16 cellular contexts compared by ENCODE assay signal in the genomic region with DNA sequence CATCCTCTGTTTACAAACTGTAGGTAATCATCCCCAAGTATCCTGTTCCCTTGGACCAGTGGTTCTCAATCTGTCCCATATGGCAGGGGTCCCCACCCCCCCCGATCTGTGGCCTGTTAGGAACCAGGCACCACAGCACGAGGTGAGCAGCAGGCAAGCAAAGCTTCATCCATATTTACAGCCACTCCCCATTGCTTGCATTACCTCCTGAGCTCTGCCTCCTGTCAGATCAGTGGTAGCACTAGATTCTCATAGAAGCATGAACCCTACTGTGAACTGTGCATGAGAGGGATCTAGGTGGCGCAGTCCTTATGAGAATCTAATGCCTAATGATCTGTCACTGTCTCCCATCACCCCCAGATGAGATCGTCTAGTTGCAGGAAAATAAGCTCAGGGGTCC. TPM values are rescaled to one million over a fixed set of nuclear protein-coding genes. Genes with fewer than 3 reads are reported as not detected.
DNase-seq lines count a peak whose midpoint lies in the region; ATAC-seq and TF ChIP-seq lines count a peak whose summit lies in the region.
"Had no signal": no experiment of that assay in that cellular context is flagged by ENCODE, and none has a peak within 500 bp of the region (broad histone marks: within the 10 kb centered on the region; RNA-seq: fewer than 3 reads in every experiment).

No MANE protein-coding gene starts in this region.

- H3K79me1 ChIP-seq in mesendoderm (ENCODE audit: low read length), result no peaks in the 10 kb centered on the region

- no peaks in the 10 kb centered on the region for H3F3A ChIP-seq in Loucy (ENCODE audit: low read depth)

- peak overlapping the region; percentile 54 for H2AFZ ChIP-seq in Loucy (ENCODE audit: low read length)
- H2AFZ ChIP-seq: GM23248 had no signal

- H3K4me1 ChIP-seq in Loucy (ENCODE audit: insufficient read depth, low read length, poor library complexity, severe bottlenecking) (peaks cover 10% of the 10 kb centered on the region), mesendoderm (ENCODE audit: control insufficient read depth, low read depth, low read length) (no peaks in the 10 kb centered on the region)

- H3K27ac Mint-ChIP-seq in mesothelial cell of epicardium, result peak overlapping the region; percentile 63
- H3K27ac Mint-ChIP-seq: CD4-positive, alpha-beta memory T cell had no signal

- H2BK15ac ChIP-seq in mesendoderm (replicated peaks; ENCODE audit: low read depth), result no peak overlapping the region

- no peaks in the 10 kb centered on the region for H4K20me1 ChIP-seq in Loucy (ENCODE audit: insufficient read depth, low read length, poor library complexity, severe bottlenecking)

- H3K4me1 Mint-ChIP-seq in mesothelial cell of epicardium, result peaks cover 30% of the 10 kb centered on the region
- H3K4me1 Mint-ChIP-seq: CD4-positive, alpha-beta memory T cell had no signal

- no peak overlapping the region for H2BK120ac ChIP-seq in mesendoderm (ENCODE audit: low read depth, low read length)

- no peaks in the 10 kb centered on the region for H3K27me3 ChIP-seq in Loucy (ENCODE audit: insufficient read depth, low read length, poor library complexity, severe bottlenecking)
- no peaks in the 10 kb centered on the region for H3K27me3 ChIP-seq in mesendoderm (ENCODE audit: insufficient read depth, low read length, poor library complexity)

- H3K9me2 ChIP-seq in Loucy (replicated peaks; ENCODE audit: low read depth, low read length), result no peaks in the 10 kb centered on the region

- H3K56ac ChIP-seq in mesendoderm (ENCODE audit: low read length), result no peak overlapping the region

- H3K4me2 ChIP-seq in Loucy (ENCODE audit: low read depth, low read length, poor library complexity, severe bottlenecking) (no peak overlapping the region), mesendoderm (ENCODE audit: low read length) (no peak overlapping the region)

- no peak overlapping the region for H3K4me3 Mint-ChIP-seq in mesothelial cell of epicardium
- H3K4me3 Mint-ChIP-seq: CD4-positive, alpha-beta memory T cell had no signal

- no peak overlapping the region for H3K18ac ChIP-seq in mesendoderm (ENCODE audit: low read length)

- no peak overlapping the region for H3K23ac ChIP-seq in mesendoderm (ENCODE audit: low read length)

- H3K9me3 ChIP-seq in Loucy (ENCODE audit: insufficient read depth, low read depth, low read length), result no peaks in the 10 kb centered on the region

- no peak overlapping the region for H3K4ac ChIP-seq in mesendoderm (ENCODE audit: low read depth, low read length)

- peaks cover 6% of the 10 kb centered on the region for H3K36me3 Mint-ChIP-seq in mesothelial cell of epicardium
- H3K36me3 Mint-ChIP-seq: CD4-positive, alpha-beta memory T cell had no signal

- no peak overlapping the region for H3K27ac ChIP-seq in mesendoderm (ENCODE audit: low read depth, low read length)
- H3K27ac ChIP-seq: GM23248 had no signal

- ATAC-seq in HG02763 (IDR thresholded peaks at IDR 0.05; ENCODE audit: unreplicated experiment), result no peak
- ATAC-seq: HCT116 had no signal

- H3K4me3 ChIP-seq in Loucy (ENCODE audit: low read length, poor library complexity, severe bottlenecking), result no peak overlapping the region
- no peak overlapping the region for H3K4me3 ChIP-seq in mesendoderm (ENCODE audit: low read length)
- H3K4me3 ChIP-seq: GM23248 had no signal

- H3K36me3 ChIP-seq in Loucy (ENCODE audit: insufficient read depth, low read length) (no peaks in the 10 kb centered on the region), mesendoderm (ENCODE audit: control insufficient read depth, insufficient read depth, low read length) (no peaks in the 10 kb centered on the region)

- no peak overlapping the region for H3K9ac ChIP-seq in Loucy (ENCODE audit: low read depth, low read length, poor library complexity, severe bottlenecking)
- no peak overlapping the region for H3K9ac ChIP-seq in mesendoderm (ENCODE audit: low read length)
- H3K9ac ChIP-seq: GM23248 had no signal

- H2AK5ac ChIP-seq in mesendoderm (ENCODE audit: low read length), result no peak overlapping the region

- TF ChIP-seq CTCF in Loucy (conservative IDR thresholded peaks at IDR 0.05; ENCODE audit: low read length) (no peak), mesothelial cell of epicardium (IDR thresholded peaks at IDR 0.05; ENCODE audit: unreplicated experiment) (no peak)

- peak; percentile 42 for DNase-seq in NCI-H2171 treated with DMSO at 0.1 percent for 48 hours (lab: John Stamatoyannopoulos, UW)
- no peak for DNase-seq in NCI-H2171 (lab: John Stamatoyannopoulos, UW)
- DNase-seq in mesothelial cell of epicardium (ENCODE audit: low spot score in 2 of 2, unreplicated experiment in 2 of 2), result no peak
- no peak for DNase-seq in mesendoderm
- no peak for DNase-seq in DMS153 (lab: John Stamatoyannopoulos, UW)
- DNase-seq: 8988T; ACHN; C1 segment of cervical spinal cord; CD4-positive, alpha-beta memory T cell; DMS53; GM23248; IMR-90; KG1 had no signal

- H3K27me3 Mint-ChIP-seq in mesothelial cell of epicardium (ENCODE audit: low read depth), result peaks cover 2% of the 10 kb centered on the region

- H3K79me2 ChIP-seq in Loucy (ENCODE audit: insufficient read depth, low read length) (no peaks in the 10 kb centered on the region), mesendoderm (ENCODE audit: control insufficient read depth, insufficient read depth, low read length) (no peaks in the 10 kb centered on the region)

- no peak overlapping the region for H4K8ac ChIP-seq in mesendoderm (ENCODE audit: low read depth, low read length)

- peaks cover 3% of the 10 kb centered on the region for H3K9me3 Mint-ChIP-seq in mesothelial cell of epicardium
- H3K9me3 Mint-ChIP-seq: CD4-positive, alpha-beta memory T cell had no signal

- no peak overlapping the region for H4K5ac ChIP-seq in mesendoderm (ENCODE audit: low read length)

- WGBS in mesendoderm (ENCODE audit: extremely low coverage, insufficient coverage, low lambda C conversion rate), result no CpG with 5 or more reads among the region's 4 CpGs

- no peak overlapping the region for H2BK5ac ChIP-seq in mesendoderm (ENCODE audit: low read length)

RNA-seq across cellular contexts. Expression of a gene that starts 33.4 kb away (rescaled TPM):
- total RNA-seq in mesothelial cell of epicardium, result 440 to 458 TPM (median 454 TPM) in 3 replicates
- polyA plus RNA-seq in mesendoderm (2013, experiment 1 of 2), result 577 TPM
- polyA plus RNA-seq in mesendoderm (2013, experiment 2 of 2), result 572 TPM
